ENCODE assay signal across 12 cellular contexts in genomic region chr1:53982762-53983101, GRCh38. TPM values are rescaled to one million over a fixed set of nuclear protein-coding genes. Genes with fewer than 3 reads are reported as not detected.
DNase-seq lines count a peak whose midpoint lies in the region; ATAC-seq and TF ChIP-seq lines count a peak whose summit lies in the region.
"Had no signal": no experiment of that assay in that cellular context is flagged by ENCODE, and none has a peak within 500 bp of the region (broad histone marks: within the 10 kb centered on the region; RNA-seq: fewer than 3 reads in every experiment).

No MANE protein-coding gene starts in this region.

- no peaks in the 10 kb centered on the region for H3K36me3 Mint-ChIP-seq in dendritic cell treated with granulocyte-macrophage colony-stimulating factor and Interleukin-4, amounts not matched to agents 40 ng/mL and 50 ng/mL, for 4 days (ENCODE audit: low read depth)
- H3K36me3 Mint-ChIP-seq: naive B cell had no signal

- H3K27me3 ChIP-seq in right lobe of liver (no peaks in the 10 kb centered on the region), spleen (replicated peaks in 1 of 7) (peaks cover 0 to 5% (median 0%) of the 10 kb centered on the region in 7 donors), HAP-1 (ENCODE audit: low read depth) (no peaks in the 10 kb centered on the region)

- peak; percentile 24 for TF ChIP-seq POLR2A in right lobe of liver (IDR thresholded peaks at IDR 0.05)
- TF ChIP-seq POLR2A in spleen (IDR thresholded peaks at IDR 0.05), result no peak

- no peaks in the 10 kb centered on the region for H3K36me3 ChIP-seq in right lobe of liver
- H3K36me3 ChIP-seq in spleen, result no peaks in the 10 kb centered on the region
- H3K36me3 ChIP-seq in HAP-1 (replicated peaks), result no peaks in the 10 kb centered on the region

- H3K4me3 ChIP-seq in right lobe of liver (peak overlapping the region; percentile 14 to 60 (median 52)), spleen (peak overlapping the region in 5 of 8 donors; percentile 0 to 54 (median 22)), HAP-1 (no peak overlapping the region)

- WGBS in right lobe of liver (ENCODE audit: insufficient coverage, low coverage, low lambda C conversion rate, missing lambda C conversion rate), result 15% methylated on average over 4 of the region's 4 CpGs
- WGBS in spleen, 5 donors, result 62 to 79% (median 78%) methylated on average over 4 of the region's 4 CpGs

- TF ChIP-seq CTCF in right lobe of liver (IDR thresholded peaks at IDR 0.05) (no peak), spleen (IDR thresholded peaks at IDR 0.05 in 8 of 11, conservative IDR thresholded peaks at IDR 0.05 in 3 of 11) (no peak)

- peak overlapping the region; percentile 79 for H3K27ac Mint-ChIP-seq in dendritic cell treated with granulocyte-macrophage colony-stimulating factor and Interleukin-4, amounts not matched to agents 40 ng/mL and 50 ng/mL, for 4 days
- H3K27ac Mint-ChIP-seq: naive B cell had no signal

- H3K27ac ChIP-seq in right lobe of liver, result peak overlapping the region; percentile 68 to 93 (median 74)
- H3K27ac ChIP-seq in spleen, result peak overlapping the region in 1 of 8 donors; percentile 53

- H3K27me3 Mint-ChIP-seq in dendritic cell treated with granulocyte-macrophage colony-stimulating factor and Interleukin-4, amounts not matched to agents 40 ng/mL and 50 ng/mL, for 4 days, result no peaks in the 10 kb centered on the region

- in situ Hi-C loops in HAP-1 (cut with MboI; ENCODE audit: low sequenced_read_pairs), result no loop called here

- peak; percentile 73 to 84 (median 82) for ATAC-seq in right lobe of liver

- intact Hi-C loops in dendritic cell treated with granulocyte-macrophage colony-stimulating factor and Interleukin-4, amounts not matched to agents 40 ng/mL and 50 ng/mL, for 4 days (cut with micrococcal nuclease), result no loop called here
- intact Hi-C loops in right lobe of liver (cut with DNase I) (no loop called here), spleen (cut with DNase I; ENCODE audit: low total_unique reads) (no loop called here)

- H3K4me1 ChIP-seq in right lobe of liver (peaks cover 0 to 19% (median 8%) of the 10 kb centered on the region in 4 donors), spleen (peaks cover 0 to 14% (median 8%) of the 10 kb centered on the region in 6 donors), HAP-1 (no peaks in the 10 kb centered on the region)

- H3K4me3 Mint-ChIP-seq in dendritic cell treated with granulocyte-macrophage colony-stimulating factor and Interleukin-4, amounts not matched to agents 40 ng/mL and 50 ng/mL, for 4 days, result peak overlapping the region; percentile 47
- H3K4me3 Mint-ChIP-seq: naive B cell had no signal

- DNase-seq in HT-29 (ENCODE audit: low spot score) (peak; percentile 65), right lobe of liver (no peak), spleen (no peak), medulla oblongata (ENCODE audit: extremely low spot score) (no peak), HAP-1 (ENCODE audit: low spot score in 2 of 2) (no peak), NCI-H146 (lab: John Stamatoyannopoulos, UW) (no peak)
- DNase-seq in stimulated activated CD4-positive, alpha-beta T cell treated with anti-CD3 and anti-CD28 coated beads, Interleukin-2, amount 100 ng/mL, for 48 hours, result no peak
- DNase-seq: DND-41, naive B cell, NCI-H446 had no signal

- H3K4me1 Mint-ChIP-seq in dendritic cell treated with granulocyte-macrophage colony-stimulating factor and Interleukin-4, amounts not matched to agents 40 ng/mL and 50 ng/mL, for 4 days (ENCODE audit: low read depth), result peaks cover 42% of the 10 kb centered on the region

- H3K9me3 ChIP-seq in right lobe of liver, result no peaks in the 10 kb centered on the region
- H3K9me3 ChIP-seq in spleen, result no peaks in the 10 kb centered on the region
- no peaks in the 10 kb centered on the region for H3K9me3 ChIP-seq in HAP-1

- no peaks in the 10 kb centered on the region for H3K9me3 Mint-ChIP-seq in dendritic cell treated with granulocyte-macrophage colony-stimulating factor and Interleukin-4, amounts not matched to agents 40 ng/mL and 50 ng/mL, for 4 days
- H3K9me3 Mint-ChIP-seq: naive B cell had no signal

RNA-seq across cellular contexts. Expression of gene LDLRAD1, which starts 35.3 kb away (rescaled TPM):
- total RNA-seq in HT-29 (2014; rRNA removed; shearing (Covaris generic)), result not detected in 2 replicates
- total RNA-seq in right lobe of liver (under 1 TPM in 2 of 6 experiments, not detected in 4; 0.44 to 0.57 TPM), spleen (not detected)
- not detected for polyA plus RNA-seq in spleen
- total RNA-seq: dermis microvascular lymphatic vessel endothelial cell had no signal

RNA-seq across cellular contexts. Expression of gene LRRC42, which starts 36.6 kb away (rescaled TPM):
- total RNA-seq in HT-29 (2014; rRNA removed; shearing (Covaris generic)), result 32.6 and 40.0 TPM in 2 replicates
- total RNA-seq in right lobe of liver (10 to 100 TPM in 4 of 6 experiments, 1 to 10 TPM in 2; 9.7 to 19.9 (median 14.8) TPM), spleen (10 to 100 TPM in 6 of 7 donors, 1 to 10 TPM in 1; 9.7 to 13.8 (median 11.6) TPM)
- 1 to 10 TPM; 4.9 to 9.5 (median 5.5) TPM for polyA plus RNA-seq in spleen

RNA-seq across cellular contexts. Expression of gene IFT25, which starts 37.2 kb away (rescaled TPM):
- 29.1 and 31.7 TPM in 2 replicates for total RNA-seq in HT-29 (2014; rRNA removed; shearing (Covaris generic))
- total RNA-seq in right lobe of liver (10 to 100 TPM; 11.7 to 19.3 (median 12.9) TPM), spleen (10 to 100 TPM; 23.7 to 38.1 (median 27.6) TPM)
- polyA plus RNA-seq in spleen, result 10 to 100 TPM; 24.6 to 31.4 (median 28.3) TPM
